ENCODE assay signal across 20 cellular contexts in the genomic region with DNA sequence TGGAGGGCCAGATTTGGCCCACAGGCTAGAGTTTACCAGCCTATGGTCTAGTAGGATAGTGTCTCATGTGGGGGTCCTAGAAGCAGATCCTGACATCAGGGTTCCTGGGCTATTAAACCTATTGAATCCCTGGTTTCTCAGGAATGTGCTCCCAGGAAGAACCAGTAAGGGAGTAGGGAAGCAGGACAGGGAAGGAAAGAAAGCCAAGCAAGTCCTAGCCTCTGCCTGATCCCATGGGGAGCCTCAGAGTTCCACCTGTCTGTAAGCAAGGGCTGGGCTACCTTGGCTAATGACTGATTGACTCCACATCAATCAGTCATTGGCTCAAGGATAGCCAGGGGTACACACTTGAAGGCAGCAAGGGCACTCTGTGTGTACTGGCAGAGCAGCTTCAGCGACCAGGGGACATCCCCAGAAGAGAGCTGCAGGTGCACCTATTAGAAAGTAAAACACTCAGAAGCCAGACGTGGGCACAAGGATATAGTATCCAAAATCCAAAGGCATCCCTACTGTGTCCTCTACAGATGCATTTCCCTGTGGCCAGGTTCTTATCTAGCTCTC.
DNase-seq lines count a peak whose midpoint lies in the region; ATAC-seq and TF ChIP-seq lines count a peak whose summit lies in the region.
"Had no signal": no experiment of that assay in that cellular context is flagged by ENCODE, and none has a peak within 500 bp of the region (broad histone marks: within the 10 kb centered on the region; RNA-seq: fewer than 3 reads in every experiment).

No MANE protein-coding gene starts in this region.

- H3K9ac ChIP-seq in HUES48 (ENCODE audit: low read depth, low read length) (no peak overlapping the region; the same call in 1 of the 2 replicates), endodermal cell (ENCODE audit: extremely low read depth, low read length, poor library complexity, severe bottlenecking) (no peak overlapping the region), mesenchymal stem cell (ENCODE audit: low read length) (no peak overlapping the region)
- H3K9ac ChIP-seq: BLaER1 had no signal

- no peak overlapping the region for H3K23ac ChIP-seq in mesenchymal stem cell (ENCODE audit: low read length in 2 of 2)

- no peak overlapping the region for H2BK15ac ChIP-seq in mesenchymal stem cell (ENCODE audit: low read depth, poor library complexity, severe bottlenecking)

- peak overlapping the region; percentile 12 for H4K8ac ChIP-seq in mesenchymal stem cell (ENCODE audit: low read length)

- H3K18ac ChIP-seq in mesenchymal stem cell (ENCODE audit: low read depth in 1 of 2, low read length in 2 of 2) = no peak overlapping the region

- no peak for ATAC-seq in left colon
- ATAC-seq: GM12878 had no signal

- intact Hi-C loops in left colon (cut with DNase I, micrococcal nuclease) = no loop called here

- H2AFZ ChIP-seq in mesenchymal stem cell (ENCODE audit: low read depth, low read length) = no peak overlapping the region

- H3K4ac ChIP-seq in mesenchymal stem cell (ENCODE audit: low read depth in 1 of 2, low read length in 2 of 2) = no peak overlapping the region

- no peaks in the 10 kb centered on the region for H3K36me3 Mint-ChIP-seq in endodermal cell (ENCODE audit: low read depth)
- no peaks in the 10 kb centered on the region for H3K36me3 Mint-ChIP-seq in chondrocyte (ENCODE audit: low read depth)
- H3K36me3 Mint-ChIP-seq: CD4-positive, CD25-positive, alpha-beta regulatory T cell; IgD-negative memory B cell had no signal

- 22 to 35% methylated on average over 2 of the region's 2 CpGs for WGBS in endodermal cell (ENCODE audit: insufficient coverage in 1 of 2, insufficient read length in 1 of 2), 2 experiments
- 51% methylated on average over 2 of the region's 2 CpGs for WGBS in mesenchymal stem cell

- DNase-seq in ELF-1 (ENCODE audit: low read depth, low spot score) (peak; percentile 25), endodermal cell (peak; percentile 55), mesenchymal stem cell (no peak), iPS-NIHi11 (ENCODE audit: low spot score) (no peak), left colon (no peak), NCI-H2081 treated with DMSO at 0.1 percent for 48 hours (lab: John Stamatoyannopoulos, UW) (no peak), chondrocyte (ENCODE audit: low spot score) (no peak)
- DNase-seq: 8988T; AML-193; Calu3; CD4-positive, CD25-positive, alpha-beta regulatory T cell; DMS 273 treated with DMSO at 0.1 percent for 48 hours; GOT3; HCEC 1CT; HFFc6 had no signal

- no peak overlapping the region for H2BK5ac ChIP-seq in mesenchymal stem cell (ENCODE audit: low read depth, low read length, poor library complexity, severe bottlenecking)

- H3K36me3 ChIP-seq in HUES48 (ENCODE audit: control insufficient read depth, insufficient read depth, low read length) = no peaks in the 10 kb centered on the region
- H3K36me3 ChIP-seq in endodermal cell (ENCODE audit: control insufficient read depth, insufficient read depth, low read length) = no peaks in the 10 kb centered on the region
- peaks cover 0 to 8% of the 10 kb centered on the region in 2 experiments for H3K36me3 ChIP-seq in mesenchymal stem cell (ENCODE audit: control insufficient read depth in 1 of 2, insufficient read depth in 2 of 2, low read depth in 1 of 2, low read length in 2 of 2)
- H3K36me3 ChIP-seq: BLaER1 had no signal

- H3K4me3 Mint-ChIP-seq in endodermal cell (no peak overlapping the region), chondrocyte (ENCODE audit: unreplicated experiment) (no peak overlapping the region)
- H3K4me3 Mint-ChIP-seq: CD4-positive, CD25-positive, alpha-beta regulatory T cell; HFFc6; IgD-negative memory B cell had no signal

- peak overlapping the region; percentile 84 for H3K27ac ChIP-seq in HUES48 (ENCODE audit: low read depth, low read length)
- no peak overlapping the region for H3K27ac ChIP-seq in endodermal cell (ENCODE audit: low read depth, low read length)
- H3K27ac ChIP-seq in mesenchymal stem cell (ENCODE audit: low read length, poor library complexity, severe bottlenecking) = no peak overlapping the region
- H3K27ac ChIP-seq: BLaER1, HL-60 had no signal

- no peaks in the 10 kb centered on the region for H3K79me1 ChIP-seq in mesenchymal stem cell (replicated peaks; ENCODE audit: low read length, poor library complexity, severe bottlenecking)

- H3K27me3 ChIP-seq in HUES48 (ENCODE audit: control insufficient read depth, insufficient read depth, low read length) (no peaks in the 10 kb centered on the region), endodermal cell (ENCODE audit: control insufficient read depth, insufficient read depth, low read length, poor library complexity, severe bottlenecking) (no peaks in the 10 kb centered on the region), mesenchymal stem cell (ENCODE audit: control insufficient read depth in 1 of 2, insufficient read depth in 1 of 2, low read length in 2 of 2) (no peaks in the 10 kb centered on the region)
- H3K27me3 ChIP-seq: BLaER1 had no signal

- H2AK5ac ChIP-seq in mesenchymal stem cell (ENCODE audit: low read length, severe bottlenecking) = no peak overlapping the region

- H3K27me3 Mint-ChIP-seq in endodermal cell (ENCODE audit: insufficient read depth) (peaks cover 3% of the 10 kb centered on the region), chondrocyte (ENCODE audit: low read depth) (peaks cover 4% of the 10 kb centered on the region)
- H3K27me3 Mint-ChIP-seq: CD4-positive, CD25-positive, alpha-beta regulatory T cell; IgD-negative memory B cell had no signal

- H2BK12ac ChIP-seq in mesenchymal stem cell (ENCODE audit: low read length in 2 of 2) = no peak overlapping the region

- no peak overlapping the region for H4K91ac ChIP-seq in mesenchymal stem cell (ENCODE audit: low read length)

- H3K4me2 ChIP-seq in mesenchymal stem cell (ENCODE audit: low read length, poor library complexity, severe bottlenecking) = no peak overlapping the region
- H3K4me2 ChIP-seq: BLaER1 had no signal

- H3K27ac Mint-ChIP-seq in endodermal cell (no peak overlapping the region), chondrocyte (ENCODE audit: unreplicated experiment) (no peak overlapping the region)
- H3K27ac Mint-ChIP-seq: CD4-positive, CD25-positive, alpha-beta regulatory T cell; HFFc6; IgD-negative memory B cell had no signal

- H3K4me1 Mint-ChIP-seq in endodermal cell (peaks cover 12% of the 10 kb centered on the region), chondrocyte (ENCODE audit: low read depth) (no peaks in the 10 kb centered on the region)
- H3K4me1 Mint-ChIP-seq: CD4-positive, CD25-positive, alpha-beta regulatory T cell; IgD-negative memory B cell had no signal

- H3K4me1 ChIP-seq in HUES48 (ENCODE audit: control insufficient read depth, insufficient read depth, low read length) (peaks cover 42% of the 10 kb centered on the region), endodermal cell (ENCODE audit: control insufficient read depth, insufficient read depth, low read length) (no peaks in the 10 kb centered on the region), mesenchymal stem cell (ENCODE audit: control insufficient read depth, insufficient read depth, low read depth, low read length) (no peaks in the 10 kb centered on the region)
- H3K4me1 ChIP-seq: BLaER1 had no signal

- H2BK120ac ChIP-seq in mesenchymal stem cell (ENCODE audit: low read depth, low read length) = no peak overlapping the region

- no peaks in the 10 kb centered on the region for H3K9me3 ChIP-seq in HUES48 (ENCODE audit: control insufficient read depth, insufficient read depth, low read length)
- no peaks in the 10 kb centered on the region for H3K9me3 ChIP-seq in endodermal cell (ENCODE audit: control insufficient read depth, low read length)
- no peaks in the 10 kb centered on the region for H3K9me3 ChIP-seq in mesenchymal stem cell (ENCODE audit: control insufficient read depth, low read length)
- H3K9me3 ChIP-seq: BLaER1 had no signal

- H3K14ac ChIP-seq in mesenchymal stem cell (ENCODE audit: low read length in 2 of 2) = no peak overlapping the region

- H3K4me3 ChIP-seq in HUES48 (ENCODE audit: low read depth, low read length) (0 out of 2 replicates have a peak overlapping the region, but pooled peaks have one; percentile 12), endodermal cell (ENCODE audit: low read length) (no peak overlapping the region), mesenchymal stem cell (ENCODE audit: insufficient read depth in 1 of 2, low read depth in 1 of 2, low read length in 2 of 2) (no peak overlapping the region)
- H3K4me3 ChIP-seq: BLaER1, GM12878 had no signal

- TF ChIP-seq CTCF in endodermal cell (conservative IDR thresholded peaks at IDR 0.05) (no peak), chondrocyte (IDR thresholded peaks at IDR 0.05) (no peak)

- H3K9me3 Mint-ChIP-seq in endodermal cell (no peaks in the 10 kb centered on the region), chondrocyte (ENCODE audit: low read depth) (no peaks in the 10 kb centered on the region)
- H3K9me3 Mint-ChIP-seq: CD4-positive, CD25-positive, alpha-beta regulatory T cell; IgD-negative memory B cell had no signal

Comparison
In these comparisons a context has a peak if more than half of its experiments do, and no peak if none do; other contexts are left out.
1. DNase-seq: peak in ELF-1 (single experiment) and endodermal cell (single experiment); none in mesenchymal stem cell (single experiment), iPS-NIHi11 (single experiment), left colon (0 of 2), NCI-H2081 treated with DMSO at 0.1 percent for 48 hours (single experiment) and chondrocyte (single experiment).